Comparison of ENCODE assay signal across 1 cellular context in genomic region chr17:82098169-82098938, GRCh38.
TF ChIP-seq lines count a peak whose summit lies in the region.

Gene FASN (minus strand): TSS chr17:82098236. CDS start chr17:82096445, 1,791 bp downstream.

TF ChIP-seq in HepG2, 621 proteins besides CTCF, POLR2A, EP300 and RAD21 (continued from another document and continues in another):
- TF ChIP-seq SNRNP70 (IDR thresholded peaks at IDR 0.05; ENCODE audit: low read depth, low read length), result no peak
- TF ChIP-seq, protein P1, sequence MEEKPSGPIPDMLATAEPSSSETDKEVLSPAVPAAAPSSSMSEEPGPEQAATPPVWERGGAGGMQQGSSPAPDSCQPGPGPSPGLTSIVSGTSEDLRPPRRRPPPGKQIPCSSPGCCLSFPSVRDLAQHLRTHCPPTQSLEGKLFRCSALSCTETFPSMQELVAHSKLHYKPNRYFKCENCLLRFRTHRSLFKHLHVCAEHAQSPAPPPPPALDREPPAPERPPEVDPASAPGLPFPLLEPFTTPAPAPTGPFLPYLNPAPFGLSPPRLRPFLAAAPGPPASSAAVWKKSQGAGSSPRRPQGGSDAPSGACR (CRISPR knock-in tag; IDR thresholded peaks at IDR 0.05), result no peak
- TF ChIP-seq GRHL1 (CRISPR knock-in tag; conservative IDR thresholded peaks at IDR 0.05), result no peak
- TF ChIP-seq MZF1 (CRISPR knock-in tag; IDR thresholded peaks at IDR 0.05; ENCODE audit: borderline replicate concordance), result no peak
- TF ChIP-seq SALL2 (CRISPR knock-in tag; IDR thresholded peaks at IDR 0.05), result peak; percentile 89
- TF ChIP-seq YY1 (IDR thresholded peaks at IDR 0.05; ENCODE audit: insufficient read depth, insufficient replicate concordance, low read depth, low read length), result peak; percentile 93
- peak; percentile 70; the same call in 1 of the 2 replicates for TF ChIP-seq GABPB1 (CRISPR knock-in tag; IDR thresholded peaks at IDR 0.05)
- TF ChIP-seq ZNF343 (CRISPR knock-in tag; IDR thresholded peaks at IDR 0.05), result peak; percentile 73; the same call in 1 of the 2 replicates
- TF ChIP-seq AGO2 (optimal IDR thresholded peaks at IDR 0.05; ENCODE audit: low read depth, low read length), result no peak
- no peak for TF ChIP-seq DNMT1 (CRISPR knock-in tag; IDR thresholded peaks at IDR 0.05)
- TF ChIP-seq ZNF557 (CRISPR knock-in tag; IDR thresholded peaks at IDR 0.05), result no peak; the same call in 1 of the 2 replicates
- TF ChIP-seq, protein P2, sequence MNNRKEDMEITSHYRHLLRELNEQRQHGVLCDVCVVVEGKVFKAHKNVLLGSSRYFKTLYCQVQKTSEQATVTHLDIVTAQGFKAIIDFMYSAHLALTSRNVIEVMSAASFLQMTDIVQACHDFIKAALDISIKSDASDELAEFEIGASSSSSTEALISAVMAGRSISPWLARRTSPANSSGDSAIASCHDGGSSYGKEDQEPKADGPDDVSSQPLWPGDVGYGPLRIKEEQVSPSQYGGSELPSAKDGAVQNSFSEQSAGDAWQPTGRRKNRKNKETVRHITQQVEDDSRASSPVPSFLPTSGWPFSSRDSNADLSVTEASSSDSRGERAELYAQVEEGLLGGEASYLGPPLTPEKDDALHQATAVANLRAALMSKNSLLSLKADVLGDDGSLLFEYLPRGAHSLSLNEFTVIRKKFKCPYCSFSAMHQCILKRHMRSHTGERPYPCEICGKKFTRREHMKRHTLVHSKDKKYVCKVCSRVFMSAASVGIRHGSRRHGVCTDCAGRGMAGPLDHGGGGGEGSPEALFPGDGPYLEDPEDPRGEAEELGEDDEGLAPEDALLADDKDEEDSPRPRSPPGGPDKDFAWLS (CRISPR knock-in tag; IDR thresholded peaks at IDR 0.05; ENCODE audit: borderline replicate concordance), result no peak
- TF ChIP-seq MYNN (CRISPR knock-in tag; IDR thresholded peaks at IDR 0.05; ENCODE audit: low read depth), result no peak
- no peak for TF ChIP-seq TRIM22 (IDR thresholded peaks at IDR 0.05)
- TF ChIP-seq TAF1 (CRISPR knock-in tag; IDR thresholded peaks at IDR 0.05), result peak; percentile 95
- TF ChIP-seq RAD51 (IDR thresholded peaks at IDR 0.05; ENCODE audit: borderline replicate concordance), result no peak
- no peak for TF ChIP-seq ZNF24 (IDR thresholded peaks at IDR 0.05)
- TF ChIP-seq, protein P3, sequence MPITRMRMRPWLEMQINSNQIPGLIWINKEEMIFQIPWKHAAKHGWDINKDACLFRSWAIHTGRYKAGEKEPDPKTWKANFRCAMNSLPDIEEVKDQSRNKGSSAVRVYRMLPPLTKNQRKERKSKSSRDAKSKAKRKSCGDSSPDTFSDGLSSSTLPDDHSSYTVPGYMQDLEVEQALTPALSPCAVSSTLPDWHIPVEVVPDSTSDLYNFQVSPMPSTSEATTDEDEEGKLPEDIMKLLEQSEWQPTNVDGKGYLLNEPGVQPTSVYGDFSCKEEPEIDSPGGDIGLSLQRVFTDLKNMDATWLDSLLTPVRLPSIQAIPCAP (CRISPR knock-in tag; IDR thresholded peaks at IDR 0.05; ENCODE audit: low read depth), result peak; percentile 55; the same call in 1 of the 2 replicates
- TF ChIP-seq ZNF446 (CRISPR knock-in tag; IDR thresholded peaks at IDR 0.05), result peak; percentile 54
- TF ChIP-seq TRIM24 (CRISPR knock-in tag; IDR thresholded peaks at IDR 0.05), result no peak
- TF ChIP-seq, protein P4, sequence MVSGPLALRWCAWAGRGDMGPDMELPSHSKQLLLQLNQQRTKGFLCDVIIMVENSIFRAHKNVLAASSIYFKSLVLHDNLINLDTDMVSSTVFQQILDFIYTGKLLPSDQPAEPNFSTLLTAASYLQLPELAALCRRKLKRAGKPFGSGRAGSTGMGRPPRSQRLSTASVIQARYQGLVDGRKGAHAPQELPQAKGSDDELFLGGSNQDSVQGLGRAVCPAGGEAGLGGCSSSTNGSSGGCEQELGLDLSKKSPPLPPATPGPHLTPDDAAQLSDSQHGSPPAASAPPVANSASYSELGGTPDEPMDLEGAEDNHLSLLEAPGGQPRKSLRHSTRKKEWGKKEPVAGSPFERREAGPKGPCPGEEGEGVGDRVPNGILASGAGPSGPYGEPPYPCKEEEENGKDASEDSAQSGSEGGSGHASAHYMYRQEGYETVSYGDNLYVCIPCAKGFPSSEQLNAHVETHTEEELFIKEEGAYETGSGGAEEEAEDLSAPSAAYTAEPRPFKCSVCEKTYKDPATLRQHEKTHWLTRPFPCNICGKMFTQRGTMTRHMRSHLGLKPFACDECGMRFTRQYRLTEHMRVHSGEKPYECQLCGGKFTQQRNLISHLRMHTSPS (CRISPR knock-in tag; IDR thresholded peaks at IDR 0.05; ENCODE audit: low read depth), result 0 out of 2 replicates have a peak, but pooled peaks have one; percentile 33
- TF ChIP-seq ZNF335 (CRISPR knock-in tag; IDR thresholded peaks at IDR 0.05), result no peak
- TF ChIP-seq KMT2B (CRISPR knock-in tag; IDR thresholded peaks at IDR 0.05), result peak; percentile 55; the same call in 1 of the 2 replicates
- TF ChIP-seq STAT6 (CRISPR knock-in tag; IDR thresholded peaks at IDR 0.05; ENCODE audit: borderline replicate concordance), result no peak
- no peak for TF ChIP-seq SRSF9 (IDR thresholded peaks at IDR 0.05; ENCODE audit: borderline replicate concordance, insufficient read depth, low read depth, low read length, poor library complexity, severe bottlenecking)
- no peak for TF ChIP-seq NFRKB (IDR thresholded peaks at IDR 0.05)
- TF ChIP-seq EZH2 (conservative IDR thresholded peaks at IDR 0.05; ENCODE audit: low read depth, low read length), result no peak
- TF ChIP-seq CREM (IDR thresholded peaks at IDR 0.05), result no peak
- TF ChIP-seq CREM (CRISPR knock-in tag; IDR thresholded peaks at IDR 0.05), result no peak
- TF ChIP-seq NFYC (CRISPR knock-in tag; IDR thresholded peaks at IDR 0.05), result peak; percentile 85
- TF ChIP-seq ZNF768 (CRISPR knock-in tag; IDR thresholded peaks at IDR 0.05), result no peak
- no peak for TF ChIP-seq HMG20A (CRISPR knock-in tag; IDR thresholded peaks at IDR 0.05; ENCODE audit: borderline replicate concordance)
- TF ChIP-seq SP1 (IDR thresholded peaks at IDR 0.05), result no peak
- TF ChIP-seq SP1 (CRISPR knock-in tag; IDR thresholded peaks at IDR 0.05), result peak; percentile 79
- TF ChIP-seq, protein P5, sequence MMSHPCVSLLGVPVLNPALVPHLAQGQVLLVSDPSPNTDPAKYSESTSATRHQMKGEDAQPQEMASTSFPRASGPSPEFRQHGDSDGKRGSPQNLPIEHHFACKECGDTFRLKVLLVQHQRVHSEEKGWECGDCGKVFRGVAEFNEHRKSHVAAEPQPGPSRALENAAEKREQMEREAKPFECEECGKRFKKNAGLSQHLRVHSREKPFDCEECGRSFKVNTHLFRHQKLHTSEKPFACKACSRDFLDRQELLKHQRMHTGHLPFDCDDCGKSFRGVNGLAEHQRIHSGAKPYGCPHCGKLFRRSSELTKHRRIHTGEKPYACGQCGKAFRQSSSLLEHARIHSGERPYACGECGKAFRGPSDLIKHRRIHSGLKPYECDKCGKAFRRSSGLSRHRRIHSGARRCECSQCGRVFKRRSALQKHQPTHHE (CRISPR knock-in tag; IDR thresholded peaks at IDR 0.05; ENCODE audit: borderline replicate concordance), result 0 out of 2 replicates have a peak, but pooled peaks have one; percentile 59
- TF ChIP-seq NFIC (IDR thresholded peaks at IDR 0.05; ENCODE audit: low read length), result no peak
- TF ChIP-seq E2F2 (CRISPR knock-in tag; IDR thresholded peaks at IDR 0.05; ENCODE audit: borderline replicate concordance), result peak; percentile 78; the same call in 1 of the 2 replicates
- no peak for TF ChIP-seq ZNF382 (CRISPR knock-in tag; IDR thresholded peaks at IDR 0.05; ENCODE audit: borderline replicate concordance)
- no peak for TF ChIP-seq SMYD3 (CRISPR knock-in tag; IDR thresholded peaks at IDR 0.05)
- TF ChIP-seq, protein P6, sequence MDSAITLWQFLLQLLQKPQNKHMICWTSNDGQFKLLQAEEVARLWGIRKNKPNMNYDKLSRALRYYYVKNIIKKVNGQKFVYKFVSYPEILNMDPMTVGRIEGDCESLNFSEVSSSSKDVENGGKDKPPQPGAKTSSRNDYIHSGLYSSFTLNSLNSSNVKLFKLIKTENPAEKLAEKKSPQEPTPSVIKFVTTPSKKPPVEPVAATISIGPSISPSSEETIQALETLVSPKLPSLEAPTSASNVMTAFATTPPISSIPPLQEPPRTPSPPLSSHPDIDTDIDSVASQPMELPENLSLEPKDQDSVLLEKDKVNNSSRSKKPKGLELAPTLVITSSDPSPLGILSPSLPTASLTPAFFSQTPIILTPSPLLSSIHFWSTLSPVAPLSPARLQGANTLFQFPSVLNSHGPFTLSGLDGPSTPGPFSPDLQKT (CRISPR knock-in tag; IDR thresholded peaks at IDR 0.05; ENCODE audit: borderline replicate concordance), result peak; percentile 89; the same call in 1 of the 2 replicates
- no peak for TF ChIP-seq ZNF34 (CRISPR knock-in tag; IDR thresholded peaks at IDR 0.05; ENCODE audit: borderline replicate concordance)
- TF ChIP-seq BORCS8-MEF2B (CRISPR knock-in tag; IDR thresholded peaks at IDR 0.05), result no peak
- TF ChIP-seq, protein P7, sequence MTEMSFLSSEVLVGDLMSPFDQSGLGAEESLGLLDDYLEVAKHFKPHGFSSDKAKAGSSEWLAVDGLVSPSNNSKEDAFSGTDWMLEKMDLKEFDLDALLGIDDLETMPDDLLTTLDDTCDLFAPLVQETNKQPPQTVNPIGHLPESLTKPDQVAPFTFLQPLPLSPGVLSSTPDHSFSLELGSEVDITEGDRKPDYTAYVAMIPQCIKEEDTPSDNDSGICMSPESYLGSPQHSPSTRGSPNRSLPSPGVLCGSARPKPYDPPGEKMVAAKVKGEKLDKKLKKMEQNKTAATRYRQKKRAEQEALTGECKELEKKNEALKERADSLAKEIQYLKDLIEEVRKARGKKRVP (CRISPR knock-in tag; IDR thresholded peaks at IDR 0.05), result peak in 1 of 2 experiments; percentile 41; a peak in 1 of 4 replicates
- peak; percentile 61; the same call in 1 of the 2 replicates for TF ChIP-seq TGIF2 (CRISPR knock-in tag; IDR thresholded peaks at IDR 0.05)
- no peak for TF ChIP-seq HNRNPH1 (optimal IDR thresholded peaks at IDR 0.05; ENCODE audit: low read depth, low read length)
- TF ChIP-seq, protein P8, sequence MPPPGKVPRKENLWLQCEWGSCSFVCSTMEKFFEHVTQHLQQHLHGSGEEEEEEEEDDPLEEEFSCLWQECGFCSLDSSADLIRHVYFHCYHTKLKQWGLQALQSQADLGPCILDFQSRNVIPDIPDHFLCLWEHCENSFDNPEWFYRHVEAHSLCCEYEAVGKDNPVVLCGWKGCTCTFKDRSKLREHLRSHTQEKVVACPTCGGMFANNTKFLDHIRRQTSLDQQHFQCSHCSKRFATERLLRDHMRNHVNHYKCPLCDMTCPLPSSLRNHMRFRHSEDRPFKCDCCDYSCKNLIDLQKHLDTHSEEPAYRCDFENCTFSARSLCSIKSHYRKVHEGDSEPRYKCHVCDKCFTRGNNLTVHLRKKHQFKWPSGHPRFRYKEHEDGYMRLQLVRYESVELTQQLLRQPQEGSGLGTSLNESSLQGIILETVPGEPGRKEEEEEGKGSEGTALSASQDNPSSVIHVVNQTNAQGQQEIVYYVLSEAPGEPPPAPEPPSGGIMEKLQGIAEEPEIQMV (CRISPR knock-in tag; IDR thresholded peaks at IDR 0.05; ENCODE audit: low read depth), result no peak
